In genomic region chr19:10688545-10689280, GRCh38 we compare ENCODE assay signal across 12 cellular contexts.
"Had no signal": no experiment of that assay in that cellular context is flagged by ENCODE, and none has a peak within 500 bp of the region (broad histone marks: within the 10 kb centered on the region; RNA-seq: fewer than 3 reads in every experiment).

No MANE protein-coding gene starts in this region.

- H3K27ac ChIP-seq: coronary artery, neural progenitor cell, skin epidermis had no signal

- H3K9me3 Mint-ChIP-seq: neural progenitor cell had no signal

- H3K27me3 ChIP-seq: neural progenitor cell had no signal

- DNase-seq: activated CD4-positive, alpha-beta T cell treated with anti-CD3 and anti-CD28 coated beads, Interleukin-2, amount 50 U/mL, for 48 hours; activated CD4-positive, CD25-positive, alpha-beta regulatory T cell treated with anti-CD3 and anti-CD28 coated beads, Interleukin-2, amount 50 U/mL, for 72 hours; activated CD8-positive, alpha-beta memory T cell treated with anti-CD3 and anti-CD28 coated beads, Interleukin-2, amount 10 ng/mL, durations not matched to agents 7 days and 5 days; activated naive CD4-positive, alpha-beta T cell; effector CD8-positive, alpha-beta T cell; kidney glomerular epithelial cell; retina; stimulated activated CD4-positive, alpha-beta T cell treated with anti-CD3 and anti-CD28 coated beads, Interleukin-4, amount 100 ng/mL, for 4 hours; trophoblast cell had no signal

- H3K27me3 Mint-ChIP-seq: activated CD8-positive, alpha-beta memory T cell treated with anti-CD3 and anti-CD28 coated beads, Interleukin-2, amount 10 ng/mL, durations not matched to agents 7 days and 5 days had no signal

- H3K4me1 Mint-ChIP-seq: activated CD8-positive, alpha-beta memory T cell treated with anti-CD3 and anti-CD28 coated beads, Interleukin-2, amount 10 ng/mL, durations not matched to agents 7 days and 5 days had no signal

- H3K4me1 ChIP-seq: neural progenitor cell had no signal

- H3K4me3 ChIP-seq: coronary artery, neural progenitor cell, skin epidermis had no signal

- H3K4me2 ChIP-seq: neural progenitor cell had no signal

- ATAC-seq: activated CD8-positive, alpha-beta memory T cell treated with anti-CD3 and anti-CD28 coated beads, Interleukin-2, amount 10 ng/mL, durations not matched to agents 7 days and 5 days had no signal

- H3K27ac Mint-ChIP-seq: activated CD8-positive, alpha-beta memory T cell treated with anti-CD3 and anti-CD28 coated beads, Interleukin-2, amount 10 ng/mL, durations not matched to agents 7 days and 5 days; neural progenitor cell had no signal

- H2AFZ ChIP-seq: neural progenitor cell had no signal

- H3K4me3 Mint-ChIP-seq: activated CD8-positive, alpha-beta memory T cell treated with anti-CD3 and anti-CD28 coated beads, Interleukin-2, amount 10 ng/mL, durations not matched to agents 7 days and 5 days; neural progenitor cell had no signal
